In the genomic region with DNA sequence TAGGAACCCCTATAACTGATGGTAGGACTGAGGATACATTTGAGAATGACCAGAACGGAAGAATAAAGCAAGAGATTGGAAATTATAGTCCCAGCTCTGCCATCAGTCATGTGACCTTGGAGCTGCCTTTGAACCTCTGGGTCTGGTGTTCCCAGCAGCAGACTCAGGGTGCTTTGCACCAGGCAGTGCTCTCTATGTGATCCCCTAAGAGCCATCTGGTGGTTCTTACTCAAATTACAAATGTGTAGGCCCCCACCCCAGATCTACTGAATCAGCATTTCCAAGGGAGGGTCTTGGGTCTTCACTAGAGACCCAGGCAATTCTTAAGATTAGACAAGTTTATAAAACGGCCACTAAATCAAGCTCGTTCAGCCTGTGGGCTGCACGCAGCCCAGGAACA, we compare ENCODE assay signal across 2 cellular contexts.
TF ChIP-seq lines count a peak whose summit lies in the region.

No MANE protein-coding gene starts in this region.

TF ChIP-seq in SK-N-SH, 30 proteins besides CTCF, POLR2A, EP300 and RAD21 (continued from another document):
- TF ChIP-seq, protein P1, sequence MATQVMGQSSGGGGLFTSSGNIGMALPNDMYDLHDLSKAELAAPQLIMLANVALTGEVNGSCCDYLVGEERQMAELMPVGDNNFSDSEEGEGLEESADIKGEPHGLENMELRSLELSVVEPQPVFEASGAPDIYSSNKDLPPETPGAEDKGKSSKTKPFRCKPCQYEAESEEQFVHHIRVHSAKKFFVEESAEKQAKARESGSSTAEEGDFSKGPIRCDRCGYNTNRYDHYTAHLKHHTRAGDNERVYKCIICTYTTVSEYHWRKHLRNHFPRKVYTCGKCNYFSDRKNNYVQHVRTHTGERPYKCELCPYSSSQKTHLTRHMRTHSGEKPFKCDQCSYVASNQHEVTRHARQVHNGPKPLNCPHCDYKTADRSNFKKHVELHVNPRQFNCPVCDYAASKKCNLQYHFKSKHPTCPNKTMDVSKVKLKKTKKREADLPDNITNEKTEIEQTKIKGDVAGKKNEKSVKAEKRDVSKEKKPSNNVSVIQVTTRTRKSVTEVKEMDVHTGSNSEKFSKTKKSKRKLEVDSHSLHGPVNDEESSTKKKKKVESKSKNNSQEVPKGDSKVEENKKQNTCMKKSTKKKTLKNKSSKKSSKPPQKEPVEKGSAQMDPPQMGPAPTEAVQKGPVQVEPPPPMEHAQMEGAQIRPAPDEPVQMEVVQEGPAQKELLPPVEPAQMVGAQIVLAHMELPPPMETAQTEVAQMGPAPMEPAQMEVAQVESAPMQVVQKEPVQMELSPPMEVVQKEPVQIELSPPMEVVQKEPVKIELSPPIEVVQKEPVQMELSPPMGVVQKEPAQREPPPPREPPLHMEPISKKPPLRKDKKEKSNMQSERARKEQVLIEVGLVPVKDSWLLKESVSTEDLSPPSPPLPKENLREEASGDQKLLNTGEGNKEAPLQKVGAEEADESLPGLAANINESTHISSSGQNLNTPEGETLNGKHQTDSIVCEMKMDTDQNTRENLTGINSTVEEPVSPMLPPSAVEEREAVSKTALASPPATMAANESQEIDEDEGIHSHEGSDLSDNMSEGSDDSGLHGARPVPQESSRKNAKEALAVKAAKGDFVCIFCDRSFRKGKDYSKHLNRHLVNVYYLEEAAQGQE (IDR thresholded peaks at IDR 0.05; ENCODE audit: low read depth, low read length): no peak

TF ChIP-seq in SK-N-SH treated with all-trans-retinoic acid at 6 μM for 48 hours, 23 proteins besides CTCF, POLR2A, EP300 and RAD21 (continued from another document):
- TF ChIP-seq ZNF565 (CRISPR knock-in tag; conservative IDR thresholded peaks at IDR 0.05; ENCODE audit: low read depth): no peak
- TF ChIP-seq POU6F1 (CRISPR knock-in tag; IDR thresholded peaks at IDR 0.05; ENCODE audit: borderline replicate concordance, low read depth): no peak
- TF ChIP-seq PPARA (CRISPR knock-in tag; IDR thresholded peaks at IDR 0.05; ENCODE audit: borderline replicate concordance): no peak
- no peak for TF ChIP-seq TOX (CRISPR knock-in tag; IDR thresholded peaks at IDR 0.05; ENCODE audit: borderline replicate concordance)
- TF ChIP-seq RARB (CRISPR knock-in tag; IDR thresholded peaks at IDR 0.05): no peak
- TF ChIP-seq ARNTL (CRISPR knock-in tag; IDR thresholded peaks at IDR 0.05; ENCODE audit: borderline replicate concordance, low read depth): no peak
- TF ChIP-seq BACH2 (CRISPR knock-in tag; IDR thresholded peaks at IDR 0.05; ENCODE audit: borderline replicate concordance): no peak
- TF ChIP-seq GLIS3 (CRISPR knock-in tag; IDR thresholded peaks at IDR 0.05): no peak
TF ChIP-seq in SK-N-SH treated with all-trans-retinoic acid at 6 μM for 48 hours: peak in this region for 0.
